8 cellular contexts compared by ENCODE assay signal in the genomic region with DNA sequence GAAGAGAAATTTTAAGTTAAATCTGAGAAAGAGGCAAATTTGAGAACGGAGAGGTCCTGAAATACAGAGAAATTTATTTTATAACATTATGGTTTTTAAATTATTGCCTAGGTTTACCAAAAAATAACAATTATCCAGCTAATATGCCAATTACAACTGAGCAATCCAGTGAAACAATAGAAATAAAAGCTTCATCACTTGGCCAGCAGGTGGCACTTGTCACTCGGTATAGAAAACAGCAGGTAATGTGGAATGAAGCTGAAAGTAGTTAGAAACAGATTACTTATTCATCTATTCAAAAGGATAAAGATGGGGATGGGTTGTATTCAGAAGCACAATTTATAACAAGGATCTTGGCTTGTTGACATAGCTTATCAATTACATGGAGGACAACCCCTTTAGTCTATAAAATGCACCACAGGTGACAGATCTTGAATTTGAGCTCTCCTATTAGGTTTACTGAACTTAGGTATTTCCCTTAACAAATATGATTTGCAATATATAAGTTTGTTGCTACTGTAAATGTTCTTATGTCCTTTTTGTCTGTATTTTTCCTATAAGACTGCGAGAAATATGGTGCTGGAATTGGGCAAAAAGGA.
DNase-seq lines count a peak whose midpoint lies in the region; ATAC-seq and TF ChIP-seq lines count a peak whose summit lies in the region.

No MANE protein-coding gene starts in this region.

- no peak overlapping the region for H2AFZ ChIP-seq in Karpas-422 (ENCODE audit: low read length)

- peaks cover 0 to 2% of the 10 kb centered on the region in 2 donors for H3K4me1 Mint-ChIP-seq in stimulated activated naive B cell treated with anti-CD40 and anti-IgM and Interleukin-4, amounts not matched to agents 10 μg/mL and 1 μg/mL and 100 μg/mL, for 72 hours

- peak; percentile 81 for ATAC-seq in GM21723 (IDR thresholded peaks at IDR 0.05; ENCODE audit: unreplicated experiment)
- peak; percentile 66 to 69 for ATAC-seq in stimulated activated naive B cell treated with anti-CD40 and anti-IgM and Interleukin-4, amounts not matched to agents 10 μg/mL and 1 μg/mL and 100 μg/mL, for 72 hours (replicated peaks)

- WGBS in liver = 25% methylated on average over 3 of the region's 3 CpGs

- H3K27me3 ChIP-seq in Karpas-422 (ENCODE audit: low read length) (no peaks in the 10 kb centered on the region), liver (ENCODE audit: control insufficient read depth in 4 of 4, insufficient read depth in 4 of 4, low read length in 3 of 4) (peaks cover 0 to 2% (median 0%) of the 10 kb centered on the region in 4 donors)

- H3K36me3 Mint-ChIP-seq in stimulated activated naive B cell treated with anti-CD40 and anti-IgM and Interleukin-4, amounts not matched to agents 10 μg/mL and 1 μg/mL and 100 μg/mL, for 72 hours = no peaks in the 10 kb centered on the region

- no peaks in the 10 kb centered on the region for H3K79me2 ChIP-seq in Karpas-422 (ENCODE audit: low read length)

- H3K4me3 ChIP-seq in Karpas-422 (ENCODE audit: low read length) (no peak overlapping the region), liver (ENCODE audit: low read depth in 1 of 3, low read length in 3 of 3) (no peak overlapping the region)

- TF ChIP-seq RAD21 in liver (IDR thresholded peaks at IDR 0.05) = peak; percentile 86 to 88

- no peaks in the 10 kb centered on the region for H3K9me3 ChIP-seq in Karpas-422 (ENCODE audit: low read length)
- no peaks in the 10 kb centered on the region for H3K9me3 ChIP-seq in liver (ENCODE audit: control insufficient read depth in 4 of 4, low read length in 3 of 4)

- no peak overlapping the region for H3K9ac ChIP-seq in Karpas-422 (ENCODE audit: low read length)
- no peak overlapping the region for H3K9ac ChIP-seq in liver (ENCODE audit: low read depth in 1 of 2, low read length in 2 of 2)

- H3K36me3 ChIP-seq in Karpas-422 (ENCODE audit: insufficient read depth, low read length) = no peaks in the 10 kb centered on the region
- H3K36me3 ChIP-seq in liver (ENCODE audit: control insufficient read depth in 4 of 4, insufficient read depth in 3 of 4, low read depth in 1 of 4, low read length in 3 of 4) = no peaks in the 10 kb centered on the region

- no peaks in the 10 kb centered on the region for H3K4me1 ChIP-seq in Karpas-422 (ENCODE audit: low read length)
- H3K4me1 ChIP-seq in liver (ENCODE audit: control insufficient read depth in 4 of 4, insufficient read depth in 4 of 4, low read length in 3 of 4) = peaks cover 0 to under 1% (median 0%) of the 10 kb centered on the region in 4 donors

- H3K9me3 Mint-ChIP-seq in stimulated activated naive B cell treated with anti-CD40 and anti-IgM and Interleukin-4, amounts not matched to agents 10 μg/mL and 1 μg/mL and 100 μg/mL, for 72 hours = no peaks in the 10 kb centered on the region

- H4K20me1 ChIP-seq in Karpas-422 (ENCODE audit: insufficient read depth, low read depth, low read length) = no peaks in the 10 kb centered on the region

- H3K4me3 Mint-ChIP-seq in stimulated activated naive B cell treated with anti-CD40 and anti-IgM and Interleukin-4, amounts not matched to agents 10 μg/mL and 1 μg/mL and 100 μg/mL, for 72 hours = no peak overlapping the region

- H3K27ac Mint-ChIP-seq in stimulated activated naive B cell treated with anti-CD40 and anti-IgM and Interleukin-4, amounts not matched to agents 10 μg/mL and 1 μg/mL and 100 μg/mL, for 72 hours = no peak overlapping the region

- no peak overlapping the region for H3K4me2 ChIP-seq in Karpas-422 (ENCODE audit: low read depth, low read length, poor library complexity, severe bottlenecking)

- no peaks in the 10 kb centered on the region for H3K9me2 ChIP-seq in Karpas-422 (replicated peaks; ENCODE audit: insufficient read depth, low read length)

- DNase-seq in NOMO-1 treated with DMSO at 0.1 percent for 48 hours (lab: John Stamatoyannopoulos, UW; ENCODE audit: unreplicated experiment) = peak; percentile 37
- DNase-seq in NOMO-1 treated with dmso at 0.1 percent for 144 hours (lab: John Stamatoyannopoulos, UW; ENCODE audit: unreplicated experiment) = no peak
- DNase-seq in Karpas-422 = peak; percentile 78
- peak; percentile 21 for DNase-seq in SKM-1 (lab: John Stamatoyannopoulos, UW; ENCODE audit: unreplicated experiment)
- peak; percentile 62 for DNase-seq in cerebellar cortex (ENCODE audit: low spot score)
- DNase-seq in stimulated activated naive B cell treated with anti-CD40 and anti-IgM and Interleukin-4, amounts not matched to agents 10 μg/mL and 1 μg/mL and 100 μg/mL, for 72 hours = peak; percentile 5

- H3K27ac ChIP-seq in Karpas-422 (ENCODE audit: low read length) (no peak overlapping the region), liver (ENCODE audit: low read depth in 1 of 2, low read length in 2 of 2) (no peak overlapping the region)

- peaks cover 2 to 15% of the 10 kb centered on the region in 2 donors for H3K27me3 Mint-ChIP-seq in stimulated activated naive B cell treated with anti-CD40 and anti-IgM and Interleukin-4, amounts not matched to agents 10 μg/mL and 1 μg/mL and 100 μg/mL, for 72 hours

- peak; percentile 74 for TF ChIP-seq CTCF in liver (IDR thresholded peaks at IDR 0.05; ENCODE audit: low read depth, low read length, missing input control)

TF ChIP-seq in liver, 16 proteins besides CTCF, POLR2A, EP300 and RAD21:
- no peak for TF ChIP-seq TAF1 (conservative IDR thresholded peaks at IDR 0.05)
- TF ChIP-seq FOXA1 (IDR thresholded peaks at IDR 0.05) = peak; percentile 25
